ENCODE assay signal across 8 cellular contexts in genomic region chr9:131669234-131670172, GRCh38.
A peak's percentile ranks its signal among the peaks of the same experiment; 100 is the strongest.
DNase-seq lines count a peak whose midpoint lies in the region; ATAC-seq and TF ChIP-seq lines count a peak whose summit lies in the region.

No MANE protein-coding gene starts in this region.

- CTCF ChIA-PET in activated CD8-positive, alpha-beta T cell treated with anti-CD3 and anti-CD28 coated beads for 36 hours (lab: Charles Lee) = interaction anchor here (1.0 to 7.3 kb wide), 7 partner anchors 9 to 78 kb away, joined by 3 to 35 read pairs (median 7); partner anchors contain the start of gene RAPGEF1

- H3K4me1 ChIP-seq in hepatocyte (ENCODE audit: insufficient read depth) = peaks cover 28% of the 10 kb centered on the region

- H3K9me3 ChIP-seq in hepatocyte (ENCODE audit: low read depth) = no peaks in the 10 kb centered on the region

- H3K36me3 Mint-ChIP-seq in activated CD8-positive, alpha-beta T cell treated with anti-CD3 and anti-CD28 coated beads for 36 hours (ENCODE audit: low read depth) = peaks cover 21% of the 10 kb centered on the region

- no peak overlapping the region for H3K4me2 ChIP-seq in hepatocyte

- peak overlapping the region; percentile 47 for H3K27ac ChIP-seq in hepatocyte

- H3K9me2 ChIP-seq in hepatocyte (replicated peaks; ENCODE audit: insufficient read depth) = no peaks in the 10 kb centered on the region

- 78% methylated on average over 14 of the region's 14 CpGs for WGBS in hepatocyte (ENCODE audit: low lambda C conversion rate, missing lambda C conversion rate)

- POLR2A ChIA-PET in activated CD8-positive, alpha-beta T cell treated with anti-CD3 and anti-CD28 coated beads for 36 hours (lab: Charles Lee) = interaction anchor here (1.0 to 7.2 kb wide), 13 partner anchors 9 to 545 kb away, joined by 3 to 66 read pairs (median 8); partner anchors contain the start of gene RAPGEF1

- H2AFZ ChIP-seq in hepatocyte = no peak overlapping the region

- H3K4me3 Mint-ChIP-seq in activated CD8-positive, alpha-beta T cell treated with anti-CD3 and anti-CD28 coated beads for 36 hours = peak overlapping the region; percentile 71

- peak; percentile 2 for ATAC-seq in GM21526 (IDR thresholded peaks at IDR 0.05; ENCODE audit: low FRiP score, unreplicated experiment)
- peak; percentile 12 for ATAC-seq in activated CD8-positive, alpha-beta T cell treated with anti-CD3 and anti-CD28 coated beads for 36 hours
- ATAC-seq in HG03280 (IDR thresholded peaks at IDR 0.05; ENCODE audit: unreplicated experiment) = no peak

- H3K27ac Mint-ChIP-seq in activated CD8-positive, alpha-beta T cell treated with anti-CD3 and anti-CD28 coated beads for 36 hours = peak overlapping the region; percentile 100

- no peaks in the 10 kb centered on the region for H3K36me3 ChIP-seq in hepatocyte (replicated peaks; ENCODE audit: insufficient read depth, low read depth)

- H3K9me3 Mint-ChIP-seq in activated CD8-positive, alpha-beta T cell treated with anti-CD3 and anti-CD28 coated beads for 36 hours = no peaks in the 10 kb centered on the region

- intact Hi-C loops in activated CD8-positive, alpha-beta T cell treated with anti-CD3 and anti-CD28 coated beads for 36 hours (cut with micrococcal nuclease) = loop anchor here (2.0 kb wide), 1 partner anchor 39 kb away; no protein-coding TSS in a partner anchor

- H3K27me3 ChIP-seq in hepatocyte = no peaks in the 10 kb centered on the region

- peaks cover 15% of the 10 kb centered on the region for H4K20me1 ChIP-seq in hepatocyte (ENCODE audit: insufficient read depth, poor library complexity, severe bottlenecking)

- H3K79me2 ChIP-seq in hepatocyte = peaks cover 92% of the 10 kb centered on the region

- peak; percentile 72 for DNase-seq in activated CD8-positive, alpha-beta T cell treated with anti-CD3 and anti-CD28 coated beads for 36 hours
- DNase-seq in hepatocyte (ENCODE audit: low spot score) (no peak), GM19238 (ENCODE audit: insufficient read length, low spot score) (no peak), NCI-H748 treated with DMSO at 0.1 percent for 48 hours (lab: John Stamatoyannopoulos, UW) (no peak), NCI-H1694 treated with DMSO at 0.1 percent for 48 hours (lab: John Stamatoyannopoulos, UW) (no peak)
- DNase-seq in stimulated activated CD4-positive, alpha-beta T cell treated with anti-CD3 and anti-CD28 coated beads, Interleukin-4, amount 100 ng/mL, for 24 hours = peak; percentile 58

- peaks cover 83% of the 10 kb centered on the region for H3K4me1 Mint-ChIP-seq in activated CD8-positive, alpha-beta T cell treated with anti-CD3 and anti-CD28 coated beads for 36 hours (ENCODE audit: low read depth)

- no peak overlapping the region for H3K4me3 ChIP-seq in hepatocyte

- H3K27me3 Mint-ChIP-seq in activated CD8-positive, alpha-beta T cell treated with anti-CD3 and anti-CD28 coated beads for 36 hours = no peaks in the 10 kb centered on the region

- TF ChIP-seq CTCF in activated CD8-positive, alpha-beta T cell treated with anti-CD3 and anti-CD28 coated beads for 36 hours (IDR thresholded peaks at IDR 0.05) = no peak
- TF ChIP-seq CTCF in hepatocyte (IDR thresholded peaks at IDR 0.05; ENCODE audit: poor library complexity) = no peak

Comparison
In these comparisons a context has a peak if more than half of its experiments do, and no peak if none do; other contexts are left out.
1. DNase-seq: peak in activated CD8-positive, alpha-beta T cell treated with anti-CD3 and anti-CD28 coated beads for 36 hours (single experiment) and stimulated activated CD4-positive, alpha-beta T cell treated with anti-CD3 and anti-CD28 coated beads, Interleukin-4, amount 100 ng/mL, for 24 hours (single experiment); none in hepatocyte (single experiment), GM19238 (single experiment), NCI-H748 treated with DMSO at 0.1 percent for 48 hours (single experiment) and NCI-H1694 treated with DMSO at 0.1 percent for 48 hours (single experiment).